13 cellular contexts compared by ENCODE assay signal in the genomic region with DNA sequence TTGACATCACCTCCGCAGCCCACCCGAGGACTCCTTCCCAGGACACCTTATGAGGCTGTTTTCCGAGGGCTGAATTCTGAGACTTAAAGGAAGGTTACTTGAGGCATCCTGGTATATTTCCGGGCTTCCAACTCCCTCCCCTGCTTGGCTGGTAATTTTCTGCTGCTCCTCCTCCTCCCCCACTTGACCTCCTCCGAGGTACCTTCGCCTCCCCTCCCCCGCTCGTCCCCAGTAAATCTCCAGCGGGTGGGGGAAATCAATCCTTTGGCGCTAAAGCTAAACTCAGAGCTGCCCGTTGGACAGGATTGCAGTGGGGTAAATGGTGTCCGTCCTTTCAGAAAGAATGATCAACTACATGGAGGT. TPM values are rescaled to one million over a fixed set of nuclear protein-coding genes. Genes with fewer than 3 reads are reported as not detected.
DNase-seq lines count a peak whose midpoint lies in the region; ATAC-seq and TF ChIP-seq lines count a peak whose summit lies in the region.
"Had no signal": no experiment of that assay in that cellular context is flagged by ENCODE, and none has a peak within 500 bp of the region (broad histone marks: within the 10 kb centered on the region; RNA-seq: fewer than 3 reads in every experiment).

No MANE protein-coding gene starts in this region.

- H3K27ac ChIP-seq in BLaER1 (no peak overlapping the region), duodenal mucosa (ENCODE audit: low read depth, low read length) (no peak overlapping the region), right lobe of liver (no peak overlapping the region)
- H3K27ac ChIP-seq: colonic mucosa had no signal

- TF ChIP-seq CTCF in nephron (IDR thresholded peaks at IDR 0.05; ENCODE audit: unreplicated experiment in 3 of 3) (no peak), right lobe of liver (IDR thresholded peaks at IDR 0.05) (no peak), CD14-positive monocyte (IDR thresholded peaks at IDR 0.05) (no peak)

- H3K27me3 ChIP-seq in BLaER1 (peaks cover 19% of the 10 kb centered on the region; the same call in 1 of the 2 replicates), duodenal mucosa (ENCODE audit: control insufficient read depth in 1 of 2, insufficient read depth in 2 of 2, low read length in 2 of 2) (peaks cover 59 to 72% of the 10 kb centered on the region in 2 donors), right lobe of liver (peaks cover 20 to 59% of the 10 kb centered on the region in 2 donors)

- TF ChIP-seq POLR2A in right lobe of liver (IDR thresholded peaks at IDR 0.05): no peak

- 3% methylated on average over 12 of the region's 12 CpGs for WGBS in right lobe of liver (ENCODE audit: insufficient coverage, low coverage, low lambda C conversion rate, missing lambda C conversion rate)

- H3K9ac ChIP-seq in BLaER1 (no peak overlapping the region), duodenal mucosa (ENCODE audit: low read depth in 1 of 2, low read length in 2 of 2) (no peak overlapping the region)

- peaks cover 2% of the 10 kb centered on the region for H3K9me3 Mint-ChIP-seq in nephron
- peaks cover 2 to 45% (median 30%) of the 10 kb centered on the region in 7 donors for H3K9me3 Mint-ChIP-seq in CD14-positive monocyte

- H3K9me3 ChIP-seq in BLaER1 (peaks cover 23% of the 10 kb centered on the region), duodenal mucosa (ENCODE audit: control insufficient read depth in 1 of 2, low read length in 2 of 2) (no peaks in the 10 kb centered on the region), right lobe of liver (no peaks in the 10 kb centered on the region)
- H3K9me3 ChIP-seq: colonic mucosa had no signal

- H3K4me1 Mint-ChIP-seq in nephron: peaks cover 45% of the 10 kb centered on the region
- peaks cover 7% of the 10 kb centered on the region for H3K4me1 Mint-ChIP-seq in CD14-positive monocyte

- no peak overlapping the region for H3K4me3 ChIP-seq in BLaER1
- H3K4me3 ChIP-seq in duodenal mucosa (ENCODE audit: low read depth in 1 of 2, low read length in 2 of 2): peak overlapping the region; percentile 45 to 56
- H3K4me3 ChIP-seq in right lobe of liver: no peak overlapping the region
- H3K4me3 ChIP-seq: colonic mucosa had no signal

- no peak for ATAC-seq in right lobe of liver
- ATAC-seq: naive thymus-derived CD4-positive, alpha-beta T cell; Right ventricle myocardium inferior had no signal

- H3K27ac Mint-ChIP-seq in nephron (no peak overlapping the region), CD14-positive monocyte (no peak overlapping the region)

- H3K4me2 ChIP-seq in BLaER1: peak overlapping the region; percentile 59

- peaks cover 14% of the 10 kb centered on the region for H3K4me1 ChIP-seq in BLaER1
- peaks cover 15 to 16% of the 10 kb centered on the region in 2 donors for H3K4me1 ChIP-seq in duodenal mucosa (ENCODE audit: control insufficient read depth in 1 of 2, insufficient read depth in 2 of 2, low read length in 2 of 2)
- H3K4me1 ChIP-seq in right lobe of liver: peaks cover 0 to 18% (median 0%) of the 10 kb centered on the region in 4 donors
- H3K4me1 ChIP-seq: colonic mucosa had no signal

- no peaks in the 10 kb centered on the region for H3K36me3 ChIP-seq in BLaER1
- H3K36me3 ChIP-seq in duodenal mucosa (ENCODE audit: control insufficient read depth in 1 of 2, insufficient read depth in 2 of 2, low read length in 2 of 2): no peaks in the 10 kb centered on the region
- no peaks in the 10 kb centered on the region for H3K36me3 ChIP-seq in right lobe of liver
- H3K36me3 ChIP-seq: colonic mucosa had no signal

- no peaks in the 10 kb centered on the region for H4K20me1 ChIP-seq in BLaER1

- intact Hi-C loops in right lobe of liver (cut with DNase I): no loop called here
- intact Hi-C loops in CD14-positive monocyte (cut with micrococcal nuclease): no loop called here

- DNase-seq in NCI-H1105 (lab: John Stamatoyannopoulos, UW): peak; percentile 63
- no peak for DNase-seq in right lobe of liver
- DNase-seq in kidney tubule cell (ENCODE audit: low spot score): no peak
- no peak for DNase-seq in CD14-positive monocyte (ENCODE audit: low spot score)
- no peak for DNase-seq in NCI-H1417 treated with DMSO at 0.1 percent for 48 hours (lab: John Stamatoyannopoulos, UW)
- DNase-seq: activated gamma-delta T cell; colonic mucosa; naive thymus-derived CD4-positive, alpha-beta T cell; stimulated activated CD4-positive, alpha-beta T cell treated with anti-CD3 and anti-CD28 coated beads, Interleukin-2, amount 100 ng/mL, for 48 hours had no signal

- peaks cover 93% of the 10 kb centered on the region for H3K27me3 Mint-ChIP-seq in nephron (ENCODE audit: low read depth)
- peaks cover 69 to 74% (median 70%) of the 10 kb centered on the region in 3 donors for H3K27me3 Mint-ChIP-seq in CD14-positive monocyte (ENCODE audit: low read depth in 3 of 3)

- H3K4me3 Mint-ChIP-seq in nephron (peak overlapping the region; percentile 57 to 80 (median 76)), CD14-positive monocyte (peak overlapping the region in 1 of 2 donors; percentile 59)

- H3K36me3 Mint-ChIP-seq in nephron (ENCODE audit: low read depth) (no peaks in the 10 kb centered on the region), CD14-positive monocyte (peaks cover 0 to 7% of the 10 kb centered on the region in 2 donors)

RNA-seq across cellular contexts. Expression of a gene that starts 4.9 kb away (rescaled TPM):
- not detected for total RNA-seq in right lobe of liver
- not detected for polyA plus RNA-seq in CD14-positive monocyte
- total RNA-seq: naive thymus-derived CD4-positive, alpha-beta T cell; Right ventricle myocardium inferior had no signal
- polyA plus RNA-seq: naive thymus-derived CD4-positive, alpha-beta T cell had no signal

Comparison
In these comparisons a context has a peak if more than half of its experiments do, and no peak if none do; other contexts are left out.
1. H3K4me3 ChIP-seq: peak in duodenal mucosa (2 of 2); none in BLaER1 (single experiment) and right lobe of liver (0 of 3).